ENCODE assay signal across 28 cellular contexts in genomic region chr11:102243399-102243884, GRCh38.
"Had no signal": no experiment of that assay in that cellular context is flagged by ENCODE, and none has a peak within 500 bp of the region (broad histone marks: within the 10 kb centered on the region; RNA-seq: fewer than 3 reads in every experiment).

No MANE protein-coding gene starts in this region.

- H3K36me3 ChIP-seq: adrenal gland, breast epithelium, cardiac muscle cell, colonic mucosa, esophagus squamous epithelium, gastroesophageal sphincter, heart right ventricle had no signal

- ATAC-seq: activated naive CD8-positive, alpha-beta T cell treated with anti-CD3 and anti-CD28 coated beads, Interleukin-2, amount 50 U/mL, for 24 hours; activated T-cell treated with anti-CD3 and anti-CD28 coated beads, Interleukin-2, amount 50 U/mL, for 4 hours; gastroesophageal sphincter; heart right ventricle had no signal

- H3K4me1 ChIP-seq: adrenal gland, breast epithelium, colonic mucosa had no signal

- FAIRE-seq: endometrium, endothelial cell of umbilical vein had no signal

- H3K4me3 ChIP-seq: adrenal gland, breast epithelium, cardiac muscle cell, colonic mucosa, esophagus squamous epithelium, gastroesophageal sphincter, heart right ventricle had no signal

- H3K27ac ChIP-seq: adrenal gland, breast epithelium, cardiac muscle cell, colonic mucosa, heart right ventricle had no signal

- H3K9me3 ChIP-seq: adrenal gland, breast epithelium, colonic mucosa, esophagus squamous epithelium, gastroesophageal sphincter, heart right ventricle had no signal

- DNase-seq: activated CD4-positive, alpha-beta memory T cell treated with anti-CD3 and anti-CD28 coated beads, Interleukin-2, amount 10 ng/mL, durations not matched to agents 7 days and 5 days; activated CD4-positive, alpha-beta T cell treated with anti-CD3 and anti-CD28 coated beads for 1 hour; activated CD4-positive, alpha-beta T cell treated with anti-CD3 and anti-CD28 coated beads for 4 hours; activated CD4-positive, alpha-beta T cell treated with anti-CD3 and anti-CD28 coated beads, Interleukin-2, amount 10 ng/mL, durations not matched to agents 7 days and 5 days; activated CD4-positive, alpha-beta T cell treated with anti-CD3 and anti-CD28 coated beads, Interleukin-2, amount 50 U/mL, for 4 hours; activated CD8-positive, alpha-beta memory T cell treated with anti-CD3 and anti-CD28 coated beads, Interleukin-2, amount 50 U/mL, for 48 hours; activated effector memory CD4-positive, alpha-beta T cell treated with anti-CD3 and anti-CD28 coated beads, Interleukin-2, amount 50 U/mL, for 16 hours; activated naive CD4-positive, alpha-beta T cell treated with anti-CD3 and anti-CD28 coated beads for 36 hours; activated naive CD8-positive, alpha-beta T cell treated with anti-CD3 and anti-CD28 coated beads for 36 hours; activated naive CD8-positive, alpha-beta T cell treated with anti-CD3 and anti-CD28 coated beads, Interleukin-2, amount 50 U/mL, for 24 hours; activated T-cell treated with anti-CD3 and anti-CD28 coated beads for 4 hours; activated T-cell treated with anti-CD3 and anti-CD28 coated beads, Interleukin-2, amount 50 U/mL, for 4 hours; adrenal gland; amygdala; aorta; central memory CD4-positive, alpha-beta T cell; cerebellar nuclear complex; colonic mucosa; effector CD8-positive, alpha-beta T cell; esophagus squamous epithelium; foreskin melanocyte; heart right ventricle; T-helper 2 cell had no signal

- H3K27me3 ChIP-seq: adrenal gland, breast epithelium, cardiac muscle cell, colonic mucosa, esophagus squamous epithelium, gastroesophageal sphincter, heart right ventricle had no signal
